In genomic region chr14:39423793-39424192, GRCh38 we compare ENCODE assay signal across 14 cellular contexts.
"Had no signal": no experiment of that assay in that cellular context is flagged by ENCODE, and none has a peak within 500 bp of the region (broad histone marks: within the 10 kb centered on the region; RNA-seq: fewer than 3 reads in every experiment).

No MANE protein-coding gene starts in this region.

- H3K27ac Mint-ChIP-seq: naive thymus-derived CD8-positive, alpha-beta T cell; stimulated activated effector memory CD8-positive, alpha-beta T cell treated with anti-CD3 and anti-CD28 coated beads, Interleukin-12 subunit alpha, Interleukin-12 subunit beta, amount 100 ng/mL, for 72 hours had no signal

- H3K27me3 Mint-ChIP-seq: naive thymus-derived CD8-positive, alpha-beta T cell had no signal

- ATAC-seq: naive thymus-derived CD8-positive, alpha-beta T cell; stimulated activated effector memory CD8-positive, alpha-beta T cell treated with anti-CD3 and anti-CD28 coated beads, Interleukin-12 subunit alpha, Interleukin-12 subunit beta, amount 100 ng/mL, for 72 hours had no signal

- H3K4me3 Mint-ChIP-seq: stimulated activated effector memory CD8-positive, alpha-beta T cell treated with anti-CD3 and anti-CD28 coated beads, Interleukin-12 subunit alpha, Interleukin-12 subunit beta, amount 100 ng/mL, for 72 hours had no signal

- DNase-seq: activated CD4-positive, alpha-beta T cell treated with anti-CD3 and anti-CD28 coated beads for 1 hour; activated CD8-positive, alpha-beta memory T cell treated with anti-CD3 and anti-CD28 coated beads, Interleukin-2, amount 50 U/mL, for 48 hours; activated naive CD4-positive, alpha-beta T cell treated with Interleukin-2 at 50 U/mL for 16 hours; central memory CD4-positive, alpha-beta T cell; colonic mucosa; esophagus squamous epithelium; hippocampal formation; mesenchymal stem cell; naive thymus-derived CD8-positive, alpha-beta T cell; pancreas; T-helper 1 cell; thyroid gland; uterus had no signal

- H3K9me3 Mint-ChIP-seq: stimulated activated effector memory CD8-positive, alpha-beta T cell treated with anti-CD3 and anti-CD28 coated beads, Interleukin-12 subunit alpha, Interleukin-12 subunit beta, amount 100 ng/mL, for 72 hours had no signal
